17 cellular contexts compared by ENCODE assay signal in genomic region chr1:50644447-50645105, GRCh38.
DNase-seq lines count a peak whose midpoint lies in the region; ATAC-seq and TF ChIP-seq lines count a peak whose summit lies in the region.
"Had no signal": no experiment of that assay in that cellular context is flagged by ENCODE, and none has a peak within 500 bp of the region (broad histone marks: within the 10 kb centered on the region; RNA-seq: fewer than 3 reads in every experiment).

No MANE protein-coding gene starts in this region.

- DNase-seq in T47D (ENCODE audit: low read depth in 1 of 2, low spot score in 1 of 2) (peak; percentile 7 to 55), breast epithelium (ENCODE audit: low spot score in 2 of 2) (no peak), lower lobe of right lung (no peak)
- DNase-seq in stimulated activated naive CD4-positive, alpha-beta T cell treated with Interleukin-2 at 50 U/mL for 16 hours (lab: John Stamatoyannopoulos, UW), result no peak
- DNase-seq: activated CD4-positive, CD25-positive, alpha-beta regulatory T cell treated with anti-CD3 and anti-CD28 coated beads, Interleukin-2, amount 50 U/mL, for 72 hours; activated naive CD4-positive, alpha-beta T cell treated with Interleukin-2 at 50 U/mL for 16 hours; CD4-positive, alpha-beta T cell; foreskin keratinocyte; NCI-H82; tibial artery had no signal

- H3K27me3 ChIP-seq in breast epithelium (no peaks in the 10 kb centered on the region), lower lobe of right lung (ENCODE audit: low read depth) (no peaks in the 10 kb centered on the region)
- H3K27me3 ChIP-seq: foreskin keratinocyte, neural progenitor cell, tibial artery had no signal

- no peaks in the 10 kb centered on the region for H3K36me3 ChIP-seq in breast epithelium
- no peaks in the 10 kb centered on the region for H3K36me3 ChIP-seq in lower lobe of right lung
- no peaks in the 10 kb centered on the region for H3K36me3 ChIP-seq in urinary bladder (ENCODE audit: insufficient read depth)
- H3K36me3 ChIP-seq: neural progenitor cell had no signal

- no peak overlapping the region for H3K4me3 ChIP-seq in breast epithelium
- peak overlapping the region; percentile 33 for H3K4me3 ChIP-seq in lower lobe of right lung
- peak overlapping the region; percentile 14 for H3K4me3 ChIP-seq in urinary bladder (ENCODE audit: low read depth, low read length)
- H3K4me3 ChIP-seq: lung, neural progenitor cell, tibial artery had no signal

- H3K4me1 ChIP-seq in breast epithelium (no peaks in the 10 kb centered on the region), lower lobe of right lung (peaks cover 13% of the 10 kb centered on the region), urinary bladder (ENCODE audit: insufficient read depth) (no peaks in the 10 kb centered on the region)
- H3K4me1 ChIP-seq: foreskin keratinocyte, neural progenitor cell, tibial artery had no signal

- in situ Hi-C loops in T47D (cut with HindIII; ENCODE audit: low pct_unique_long_range_greater_than_20kb, low sequenced_read_pairs), result no loop called here

- TF ChIP-seq CTCF in breast epithelium (IDR thresholded peaks at IDR 0.05), result no peak
- TF ChIP-seq CTCF in lower lobe of right lung (IDR thresholded peaks at IDR 0.05), result no peak

- no peak overlapping the region for H3K27ac ChIP-seq in breast epithelium
- peak overlapping the region; percentile 8 for H3K27ac ChIP-seq in cingulate gyrus (ENCODE audit: low read depth, low read length)
- H3K27ac ChIP-seq in lower lobe of right lung, result peak overlapping the region; percentile 71
- H3K27ac ChIP-seq in urinary bladder (ENCODE audit: low read depth), result no peak overlapping the region
- H3K27ac ChIP-seq: foreskin keratinocyte, neural progenitor cell, tibial artery had no signal

- peak; percentile 38 to 62 for ATAC-seq in lower lobe of right lung
- ATAC-seq in GM19455 (IDR thresholded peaks at IDR 0.05; ENCODE audit: unreplicated experiment), result no peak
- ATAC-seq in HG02938 (IDR thresholded peaks at IDR 0.05; ENCODE audit: unreplicated experiment), result no peak
- ATAC-seq: foreskin keratinocyte, sciatic nerve had no signal

- 24% methylated on average over 2 of the region's 2 CpGs for WGBS in urinary bladder

- TF ChIP-seq POLR2A in breast epithelium (IDR thresholded peaks at IDR 0.05), result no peak

- H3K9me3 ChIP-seq in breast epithelium (no peaks in the 10 kb centered on the region), lower lobe of right lung (no peaks in the 10 kb centered on the region)
- H3K9me3 ChIP-seq: tibial artery had no signal

- intact Hi-C loops in breast epithelium (cut with DNase I; ENCODE audit: low total_unique reads) (no loop called here), lower lobe of right lung (cut with DNase I) (no loop called here)

Comparison
In these comparisons a context has a peak if more than half of its experiments do, and no peak if none do; other contexts are left out.
1. DNase-seq: peak in T47D (2 of 2); none in breast epithelium (0 of 2), lower lobe of right lung (single experiment) and stimulated activated naive CD4-positive, alpha-beta T cell treated with Interleukin-2 at 50 U/mL for 16 hours (single experiment).
2. H3K27ac ChIP-seq: peak in cingulate gyrus (single experiment) and lower lobe of right lung (single experiment); none in breast epithelium (0 of 2) and urinary bladder (single experiment).
3. H3K4me3 ChIP-seq: peak in lower lobe of right lung (single experiment) and urinary bladder (single experiment); none in breast epithelium (0 of 3).
4. ATAC-seq: peak in lower lobe of right lung (2 of 2); none in GM19455 (single experiment) and HG02938 (single experiment).